10 cellular contexts compared by ENCODE assay signal in the genomic region with DNA sequence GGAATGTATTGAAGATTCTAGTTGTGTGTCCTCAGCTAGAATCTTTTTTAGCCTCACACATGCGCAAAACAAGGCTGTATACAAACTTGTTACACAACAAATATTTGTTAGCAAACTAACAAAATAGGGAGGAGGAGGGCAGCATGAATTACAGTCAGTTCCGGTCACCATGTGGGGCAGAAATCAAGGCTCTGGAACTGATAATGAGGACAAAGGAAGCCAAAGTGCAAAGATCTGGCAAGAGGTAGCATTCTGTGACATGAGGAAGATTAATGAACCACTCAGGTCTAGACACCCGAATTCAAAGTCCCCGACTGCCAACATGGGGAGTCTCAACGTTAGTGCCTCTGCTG. TPM values are rescaled to one million over a fixed set of nuclear protein-coding genes. Genes with fewer than 3 reads are reported as not detected.
DNase-seq lines count a peak whose midpoint lies in the region; ATAC-seq, FAIRE-seq and TF ChIP-seq lines count a peak whose summit lies in the region.
"Had no signal": no experiment of that assay in that cellular context is flagged by ENCODE, and none has a peak within 500 bp of the region (broad histone marks: within the 10 kb centered on the region; RNA-seq: fewer than 3 reads in every experiment).

No MANE protein-coding gene starts in this region.

- peak overlapping the region in 20 of 21 experiments; percentile 44 to 97 (median 89) for H3K27ac ChIP-seq in skin epidermis

- FAIRE-seq in GM12891 (lab: Jason Lieb, UNC) = peak; percentile 75
- FAIRE-seq: islet of Langerhans, TTC549 had no signal

- no peak for DNase-seq in GM12891 (ENCODE audit: insufficient read length, low spot score)
- DNase-seq in T-helper 17 cell = no peak
- DNase-seq in fibroblast of the aortic adventitia (ENCODE audit: low read depth) = no peak
- DNase-seq in foreskin melanocyte = no peak
- no peak for DNase-seq in DMS153 (lab: John Stamatoyannopoulos, UW)
- DNase-seq in Kasumi-1 (lab: John Stamatoyannopoulos, UW) = no peak
- no peak for DNase-seq in AG20443 (ENCODE audit: low spot score)

- H3K27me3 Mint-ChIP-seq in T-helper 17 cell = no peaks in the 10 kb centered on the region

- H3K4me3 ChIP-seq in fibroblast of the aortic adventitia (ENCODE audit: low read depth, low read length) (peak overlapping the region; percentile 68), skin epidermis (peak overlapping the region; percentile 49 to 80 (median 69))

- no peak for TF ChIP-seq POLR2A in GM12891 (IDR thresholded peaks at IDR 0.05; ENCODE audit: low read depth, low read length)

- H3K4me1 Mint-ChIP-seq in T-helper 17 cell = peaks cover 57% of the 10 kb centered on the region

- peaks cover 11% of the 10 kb centered on the region for H3K36me3 Mint-ChIP-seq in T-helper 17 cell (ENCODE audit: low read depth)

- H3K27ac Mint-ChIP-seq in T-helper 17 cell = peak overlapping the region; percentile 98

- no peaks in the 10 kb centered on the region for H3K9me3 ChIP-seq in T-helper 17 cell (ENCODE audit: control insufficient read depth, low read length, poor library complexity, severe bottlenecking)

- no peak for ATAC-seq in T-helper 17 cell

- H3K4me3 Mint-ChIP-seq in T-helper 17 cell = peak overlapping the region; percentile 100

- no peak for TF ChIP-seq CTCF in fibroblast of the aortic adventitia (IDR thresholded peaks at IDR 0.05; ENCODE audit: insufficient read depth, low read length)

TF ChIP-seq in GM12891, 5 proteins besides CTCF, POLR2A, EP300 and RAD21:
- no peak for TF ChIP-seq TAF1 (IDR thresholded peaks at IDR 0.05; ENCODE audit: low read depth, low read length)
- TF ChIP-seq PAX5 (IDR thresholded peaks at IDR 0.05; ENCODE audit: insufficient read depth, low read length, severe bottlenecking) = no peak
- TF ChIP-seq POU2F2 (IDR thresholded peaks at IDR 0.05; ENCODE audit: low read depth, low read length) = no peak
- no peak for TF ChIP-seq SPI1 (IDR thresholded peaks at IDR 0.05; ENCODE audit: low read depth, low read length)
- TF ChIP-seq POLR2AphosphoS5 (IDR thresholded peaks at IDR 0.05; ENCODE audit: low read depth, low read length) = no peak

RNA-seq across cellular contexts. Expression of a gene that starts 1.9 kb away (rescaled TPM):
- 42.1 TPM for polyA plus RNA-seq in GM12891 (2012; ENCODE audit: low read depth, missing spikeins)
- total RNA-seq in T-helper 17 cell (100 to 1,000 TPM; 426 to 485 TPM), fibroblast of the aortic adventitia (ENCODE audit: low replicate concordance) (69.1 and 93.2 TPM in 2 replicates)

RNA-seq across cellular contexts. Expression of a gene that starts 40.1 kb away (rescaled TPM):
- 6.6 TPM for polyA plus RNA-seq in GM12891 (2012; ENCODE audit: low read depth, missing spikeins)
- 1 to 10 TPM; 5.1 to 7.2 TPM for total RNA-seq in T-helper 17 cell
- 2.5 and 11.0 TPM in 2 replicates for total RNA-seq in fibroblast of the aortic adventitia (ENCODE audit: low replicate concordance)

RNA-seq across cellular contexts. Expression of a gene that starts 48.1 kb away (rescaled TPM):
- 26.0 TPM for polyA plus RNA-seq in GM12891 (2012; ENCODE audit: low read depth, missing spikeins)
- 100 to 1,000 TPM; 220 to 235 TPM for total RNA-seq in T-helper 17 cell
- 19.6 and 26.8 TPM in 2 replicates for total RNA-seq in fibroblast of the aortic adventitia (ENCODE audit: low replicate concordance)

RNA-seq across cellular contexts. Expression of a gene that starts 53.1 kb away (rescaled TPM):
- polyA plus RNA-seq in GM12891 (2012; ENCODE audit: low read depth, missing spikeins) = 30.2 TPM
- total RNA-seq in T-helper 17 cell (100 to 1,000 TPM; 132 to 157 TPM), fibroblast of the aortic adventitia (ENCODE audit: low replicate concordance) (56.4 and 61.2 TPM in 2 replicates)
